In genomic region chr18:46518438-46518837, GRCh38 we compare ENCODE assay signal across 1 cellular context.
TF ChIP-seq lines count a peak whose summit lies in the region.

No MANE protein-coding gene starts in this region.

TF ChIP-seq in SK-N-SH treated with all-trans-retinoic acid at 6 μM for 48 hours, 23 proteins besides CTCF, POLR2A, EP300 and RAD21 (continued from another document):
- TF ChIP-seq TSHZ2 (CRISPR knock-in tag; IDR thresholded peaks at IDR 0.05), result no peak
- TF ChIP-seq TOX (CRISPR knock-in tag; IDR thresholded peaks at IDR 0.05; ENCODE audit: borderline replicate concordance), result no peak
